Comparison of ENCODE assay signal across 14 cellular contexts in the genomic region with DNA sequence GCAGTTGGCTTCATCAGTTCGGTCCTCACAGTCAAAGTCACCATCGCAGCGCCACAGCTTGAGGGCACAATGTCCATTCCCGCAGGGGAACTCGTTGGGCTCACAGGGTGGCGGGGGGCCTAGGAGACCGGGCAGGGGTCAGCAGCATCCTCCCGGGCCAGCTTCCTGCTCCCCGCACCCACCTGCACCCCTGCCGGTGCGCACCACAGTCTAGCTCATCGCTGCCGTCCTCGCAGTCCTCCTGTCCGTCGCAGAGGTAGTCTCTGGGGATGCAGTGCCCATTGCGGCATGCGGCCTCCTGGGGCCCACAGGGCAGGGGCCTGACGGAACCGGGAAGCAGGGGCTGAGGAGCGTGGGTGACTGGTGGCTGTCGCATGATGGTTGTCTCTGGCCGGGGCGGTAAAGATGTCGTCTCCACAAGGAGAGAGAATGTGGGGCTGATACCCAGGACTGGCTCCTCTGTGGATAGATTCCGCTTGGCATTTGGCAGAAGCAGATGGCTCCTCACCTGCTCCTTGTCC. TPM values are rescaled to one million over a fixed set of nuclear protein-coding genes. Genes with fewer than 3 reads are reported as not detected.
DNase-seq lines count a peak whose midpoint lies in the region; ATAC-seq and TF ChIP-seq lines count a peak whose summit lies in the region.
"Had no signal": no experiment of that assay in that cellular context is flagged by ENCODE, and none has a peak within 500 bp of the region (broad histone marks: within the 10 kb centered on the region; RNA-seq: fewer than 3 reads in every experiment).

No MANE protein-coding gene starts in this region.

- H3K4me2 ChIP-seq in PC-3 (ENCODE audit: low read length) = no peak overlapping the region
- no peak overlapping the region for H3K4me2 ChIP-seq in neuronal stem cell (ENCODE audit: insufficient read depth, low read length, poor library complexity, severe bottlenecking)
- H3K4me2 ChIP-seq: A549, GM23338 had no signal

- no peaks in the 10 kb centered on the region for H3K9me3 Mint-ChIP-seq in activated T-helper 2 cell treated with anti-CD3 and anti-CD28 coated beads, Interferon-gamma antibody, Interleukin-2, Interleukin-4, amounts not matched to agents 10 μg/mL and 5 μg/mL and 100 μg/mL, durations not matched to agents 14 hours and 24 hours and 36 hours
- no peaks in the 10 kb centered on the region for H3K9me3 Mint-ChIP-seq in activated naive CD4-positive, alpha-beta T cell treated with anti-CD3 and anti-CD28 coated beads, Interleukin-2, amount 10 ng/mL, durations not matched to agents 7 days and 5 days
- H3K9me3 Mint-ChIP-seq: CD4-positive, alpha-beta memory T cell; GM23338; H9 had no signal

- no peaks in the 10 kb centered on the region for H4K20me1 ChIP-seq in PC-3 (ENCODE audit: low read length)

- H2BK5ac ChIP-seq in neuronal stem cell (ENCODE audit: low read length) = no peak overlapping the region

- no peaks in the 10 kb centered on the region for H3K27me3 ChIP-seq in PC-3 (ENCODE audit: low read length)
- H3K27me3 ChIP-seq in esophagus muscularis mucosa = no peaks in the 10 kb centered on the region
- no peaks in the 10 kb centered on the region for H3K27me3 ChIP-seq in neuronal stem cell (ENCODE audit: control insufficient read depth in 3 of 3, insufficient read depth in 3 of 3, low read depth in 1 of 3, low read length in 3 of 3)
- H3K27me3 ChIP-seq: BE2C had no signal

- H3K9ac ChIP-seq in PC-3 (ENCODE audit: low read length) = no peak overlapping the region
- peak overlapping the region; percentile 21 for H3K9ac ChIP-seq in neuronal stem cell (ENCODE audit: low read depth, low read length, poor library complexity)

- CTCF ChIA-PET in PC-3 (lab: Charles Lee) = no interaction called here
- CTCF ChIA-PET in activated naive CD4-positive, alpha-beta T cell treated with anti-CD3 and anti-CD28 coated beads, Interleukin-2, amount 10 ng/mL, durations not matched to agents 7 days and 5 days (lab: Charles Lee) = interaction anchor here (0.5 kb wide), 1 partner anchor 753 kb away, joined by 3 read pairs; no protein-coding TSS in a partner anchor

- no peaks in the 10 kb centered on the region for H3F3A ChIP-seq in PC-3 (ENCODE audit: low read length, unreplicated experiment)

- H3K27me3 Mint-ChIP-seq in activated T-helper 2 cell treated with anti-CD3 and anti-CD28 coated beads, Interferon-gamma antibody, Interleukin-2, Interleukin-4, amounts not matched to agents 10 μg/mL and 5 μg/mL and 100 μg/mL, durations not matched to agents 14 hours and 24 hours and 36 hours (ENCODE audit: low read depth) = no peaks in the 10 kb centered on the region
- H3K27me3 Mint-ChIP-seq in activated naive CD4-positive, alpha-beta T cell treated with anti-CD3 and anti-CD28 coated beads, Interleukin-2, amount 10 ng/mL, durations not matched to agents 7 days and 5 days = no peaks in the 10 kb centered on the region
- H3K27me3 Mint-ChIP-seq: CD4-positive, alpha-beta memory T cell had no signal

- H3K27ac Mint-ChIP-seq in activated T-helper 2 cell treated with anti-CD3 and anti-CD28 coated beads, Interferon-gamma antibody, Interleukin-2, Interleukin-4, amounts not matched to agents 10 μg/mL and 5 μg/mL and 100 μg/mL, durations not matched to agents 14 hours and 24 hours and 36 hours = no peak overlapping the region
- no peak overlapping the region for H3K27ac Mint-ChIP-seq in activated naive CD4-positive, alpha-beta T cell treated with anti-CD3 and anti-CD28 coated beads, Interleukin-2, amount 10 ng/mL, durations not matched to agents 7 days and 5 days
- H3K27ac Mint-ChIP-seq: GM23338 had no signal

- no peaks in the 10 kb centered on the region for H3K9me3 ChIP-seq in PC-3 (ENCODE audit: low read length)
- H3K9me3 ChIP-seq in esophagus muscularis mucosa = no peaks in the 10 kb centered on the region
- no peaks in the 10 kb centered on the region for H3K9me3 ChIP-seq in neuronal stem cell (replicated peaks in 1 of 2; ENCODE audit: control insufficient read depth in 2 of 2, insufficient read depth in 1 of 2, low read depth in 1 of 2, low read length in 2 of 2)
- H3K9me3 ChIP-seq: A549, BE2C had no signal

- DNase-seq in PC-3 (no peak), esophagus muscularis mucosa (ENCODE audit: extremely low spot score) (no peak), neuronal stem cell (ENCODE audit: low spot score) (no peak), NCI-H2196 treated with DMSO at 0.1 percent for 48 hours (lab: John Stamatoyannopoulos, UW; ENCODE audit: unreplicated experiment) (no peak)
- DNase-seq in activated T-helper 2 cell treated with anti-CD3 and anti-CD28 coated beads, Interferon-gamma antibody, Interleukin-2, Interleukin-4, amounts not matched to agents 10 μg/mL and 5 μg/mL and 100 μg/mL, durations not matched to agents 14 hours and 24 hours and 36 hours (ENCODE audit: low spot score) = no peak
- no peak for DNase-seq in activated naive CD4-positive, alpha-beta T cell treated with anti-CD3 and anti-CD28 coated beads, Interleukin-2, amount 10 ng/mL, durations not matched to agents 7 days and 5 days
- DNase-seq: BE2C; CD4-positive, alpha-beta memory T cell; DMS79 treated with DMSO at 0.1 percent for 48 hours; EL; H9 had no signal

- TF ChIP-seq POLR2A in esophagus muscularis mucosa (IDR thresholded peaks at IDR 0.05; ENCODE audit: low read depth) = no peak

- no peak for TF ChIP-seq CTCF in PC-3 (conservative IDR thresholded peaks at IDR 0.05; ENCODE audit: low read depth, low read length)
- TF ChIP-seq CTCF in esophagus muscularis mucosa (IDR thresholded peaks at IDR 0.05) = no peak

- H3K27ac ChIP-seq in PC-3 (ENCODE audit: low read length) = no peak overlapping the region
- peak overlapping the region; percentile 27 to 55 (median 46) for H3K27ac ChIP-seq in esophagus muscularis mucosa (replicated peaks in 1 of 4)
- H3K27ac ChIP-seq in neuronal stem cell (replicated peaks; ENCODE audit: low read length) = no peak overlapping the region
- H3K27ac ChIP-seq: A549, C4-2B had no signal

- peak overlapping the region; percentile 43 for H4K8ac ChIP-seq in neuronal stem cell (ENCODE audit: low read depth, low read length)

- H3K4me3 ChIP-seq in PC-3 (ENCODE audit: low read length) (no peak overlapping the region), esophagus muscularis mucosa (no peak overlapping the region), neuronal stem cell (ENCODE audit: low read length in 2 of 2) (no peak overlapping the region)
- H3K4me3 ChIP-seq: A549, GM23338 had no signal

- peak overlapping the region; percentile 43 for H3K23ac ChIP-seq in neuronal stem cell (ENCODE audit: low read depth, low read length, poor library complexity)

- no peak overlapping the region for H2AFZ ChIP-seq in PC-3 (ENCODE audit: low read length)
- no peak overlapping the region for H2AFZ ChIP-seq in neuronal stem cell (ENCODE audit: low read length)
- H2AFZ ChIP-seq: GM23338 had no signal

- H3K4me1 ChIP-seq in PC-3 (ENCODE audit: insufficient read depth, low read length) (no peaks in the 10 kb centered on the region), esophagus muscularis mucosa (peaks cover 0 to 15% (median 10%) of the 10 kb centered on the region in 4 donors), neuronal stem cell (ENCODE audit: control insufficient read depth in 2 of 2, insufficient read depth in 1 of 2, low read depth in 1 of 2, low read length in 2 of 2) (no peaks in the 10 kb centered on the region)
- H3K4me1 ChIP-seq: A549, BE2C had no signal

- H4K91ac ChIP-seq in neuronal stem cell (ENCODE audit: low read depth, low read length, poor library complexity) = peak overlapping the region; percentile 30

- H3K4ac ChIP-seq in neuronal stem cell (ENCODE audit: low read length) = no peak overlapping the region

- H3K9me2 ChIP-seq in PC-3 (replicated peaks; ENCODE audit: low read length) = no peaks in the 10 kb centered on the region

- TSS peak; percentile 15 for BruUV-seq in PC-3 (replicated peaks; lab: Mats Ljungman, UMichigan)

- POLR2A ChIA-PET in PC-3 (lab: Charles Lee; ENCODE audit: unreplicated experiment) = no interaction called here

- no peak overlapping the region for H3K18ac ChIP-seq in neuronal stem cell (ENCODE audit: low read length)

- no peak overlapping the region for H2AK5ac ChIP-seq in neuronal stem cell (ENCODE audit: low read depth, low read length)

- peaks cover 5% of the 10 kb centered on the region for H3K79me1 ChIP-seq in neuronal stem cell (ENCODE audit: low read depth, low read length)

- H2BK15ac ChIP-seq in neuronal stem cell (ENCODE audit: low read length) = no peak overlapping the region

- TF ChIP-seq EP300 in esophagus muscularis mucosa (IDR thresholded peaks at IDR 0.05) = no peak

- no peak overlapping the region for H3K4me3 Mint-ChIP-seq in activated T-helper 2 cell treated with anti-CD3 and anti-CD28 coated beads, Interferon-gamma antibody, Interleukin-2, Interleukin-4, amounts not matched to agents 10 μg/mL and 5 μg/mL and 100 μg/mL, durations not matched to agents 14 hours and 24 hours and 36 hours (ENCODE audit: low read depth)
- H3K4me3 Mint-ChIP-seq in activated naive CD4-positive, alpha-beta T cell treated with anti-CD3 and anti-CD28 coated beads, Interleukin-2, amount 10 ng/mL, durations not matched to agents 7 days and 5 days = no peak overlapping the region
- H3K4me3 Mint-ChIP-seq: CD4-positive, alpha-beta memory T cell; GM23338; H9 had no signal

- H3K4me1 Mint-ChIP-seq in activated T-helper 2 cell treated with anti-CD3 and anti-CD28 coated beads, Interferon-gamma antibody, Interleukin-2, Interleukin-4, amounts not matched to agents 10 μg/mL and 5 μg/mL and 100 μg/mL, durations not matched to agents 14 hours and 24 hours and 36 hours (ENCODE audit: low read depth) = no peaks in the 10 kb centered on the region
- H3K4me1 Mint-ChIP-seq in activated naive CD4-positive, alpha-beta T cell treated with anti-CD3 and anti-CD28 coated beads, Interleukin-2, amount 10 ng/mL, durations not matched to agents 7 days and 5 days = no peaks in the 10 kb centered on the region
- H3K4me1 Mint-ChIP-seq: CD4-positive, alpha-beta memory T cell; GM23338; H9 had no signal

- no peak overlapping the region for H2BK12ac ChIP-seq in neuronal stem cell (ENCODE audit: low read length)

- 92% methylated on average over 18 of the region's 26 CpGs for WGBS in esophagus muscularis mucosa
- no CpG with 5 or more reads among the region's 26 CpGs for whole genome bisulfite sequencing in neuronal stem cell (ENCODE audit: extremely low coverage in 2 of 2, insufficient read length in 2 of 2, insufficient replicate concordance in 1 of 2), 2 donors

- no peak overlapping the region for H2BK120ac ChIP-seq in neuronal stem cell (ENCODE audit: low read depth, low read length)

- ATAC-seq in PC-3 = no peak
- ATAC-seq: A549, GM23338 had no signal

- H3K36me3 Mint-ChIP-seq in activated T-helper 2 cell treated with anti-CD3 and anti-CD28 coated beads, Interferon-gamma antibody, Interleukin-2, Interleukin-4, amounts not matched to agents 10 μg/mL and 5 μg/mL and 100 μg/mL, durations not matched to agents 14 hours and 24 hours and 36 hours (ENCODE audit: low read depth) = no peaks in the 10 kb centered on the region
- no peaks in the 10 kb centered on the region for H3K36me3 Mint-ChIP-seq in activated naive CD4-positive, alpha-beta T cell treated with anti-CD3 and anti-CD28 coated beads, Interleukin-2, amount 10 ng/mL, durations not matched to agents 7 days and 5 days
- H3K36me3 Mint-ChIP-seq: CD4-positive, alpha-beta memory T cell had no signal

- H3K79me2 ChIP-seq in PC-3 (ENCODE audit: low read length) = no peaks in the 10 kb centered on the region

- intact Hi-C loops in PC-3 (cut with micrococcal nuclease) (no loop called here), esophagus muscularis mucosa (cut with DNase I) (no loop called here)
- intact Hi-C loops in activated T-helper 2 cell treated with anti-CD3 and anti-CD28 coated beads, Interferon-gamma antibody, Interleukin-2, Interleukin-4, amounts not matched to agents 10 μg/mL and 5 μg/mL and 100 μg/mL, durations not matched to agents 14 hours and 24 hours and 36 hours (cut with micrococcal nuclease) = no loop called here

- H3K36me3 ChIP-seq in PC-3 (ENCODE audit: low read depth, low read length) (no peaks in the 10 kb centered on the region), esophagus muscularis mucosa (peaks cover 79 to 100% (median 99%) of the 10 kb centered on the region in 4 donors), neuronal stem cell (replicated peaks in 1 of 2; ENCODE audit: control insufficient read depth in 2 of 2, insufficient read depth in 2 of 2, low read length in 2 of 2) (peaks cover 42 to 67% of the 10 kb centered on the region in 2 donors)
- H3K36me3 ChIP-seq: BE2C had no signal

- H3K14ac ChIP-seq in neuronal stem cell (ENCODE audit: low read length) = peak overlapping the region; percentile 21

RNA-seq across cellular contexts. Expression of a gene that starts 49.8 kb away (rescaled TPM):
- 35.1 and 56.0 TPM in 2 replicates for total RNA-seq in PC-3 (2014; rRNA removed)
- total RNA-seq in esophagus muscularis mucosa = 1,000 to 10,000 TPM in 1 of 4 donors, 100 to 1,000 TPM in 3; 414 to 1,199 (median 595) TPM
- polyA plus RNA-seq in neuronal stem cell (2013, experiment 1 of 2) = 11.0 TPM
- 10.9 TPM for polyA plus RNA-seq in neuronal stem cell (2013, experiment 2 of 2)
- 3.9 and 4.1 TPM in 2 replicates for total RNA-seq in activated T-helper 2 cell treated with anti-CD3 and anti-CD28 coated beads, Interferon-gamma antibody, Interleukin-2, Interleukin-4, amounts not matched to agents 10 μg/mL and 5 μg/mL and 100 μg/mL, durations not matched to agents 14 hours and 24 hours and 36 hours
- polyA plus RNA-seq: CD4-positive, alpha-beta memory T cell had no signal

Comparison
In these comparisons a context has a peak if more than half of its experiments do, and no peak if none do; other contexts are left out.
1. H3K27ac ChIP-seq: peak in esophagus muscularis mucosa (4 of 4); none in PC-3 (single experiment) and neuronal stem cell (single experiment).